In the genomic region with DNA sequence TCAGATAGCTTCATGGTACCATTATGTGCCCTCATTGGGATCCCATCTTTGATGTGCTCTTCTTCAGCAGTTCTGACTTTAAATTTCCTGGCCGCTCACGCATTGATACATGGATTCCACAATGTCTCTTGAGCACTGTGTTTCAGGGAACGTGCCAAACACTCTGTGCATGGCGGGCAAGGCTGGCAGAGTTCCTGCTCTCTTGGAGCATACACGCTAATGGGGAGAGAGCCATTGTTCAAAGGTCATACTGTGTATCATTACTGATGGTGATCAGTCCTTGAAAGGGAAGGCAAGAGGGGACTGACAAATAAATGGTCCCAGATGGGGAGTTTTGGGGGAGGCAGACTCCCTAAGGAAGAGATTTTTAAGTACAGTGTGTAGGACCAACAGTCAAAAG, we compare ENCODE assay signal across 13 cellular contexts. TPM values are rescaled to one million over a fixed set of nuclear protein-coding genes. Genes with fewer than 3 reads are reported as not detected.
DNase-seq lines count a peak whose midpoint lies in the region; ATAC-seq and TF ChIP-seq lines count a peak whose summit lies in the region.
"Had no signal": no experiment of that assay in that cellular context is flagged by ENCODE, and none has a peak within 500 bp of the region (broad histone marks: within the 10 kb centered on the region; RNA-seq: fewer than 3 reads in every experiment).

No MANE protein-coding gene starts in this region.

- no peak overlapping the region for H2BK20ac ChIP-seq in H9 (ENCODE audit: low read depth, low read length, poor library complexity, severe bottlenecking)

- no peak overlapping the region for H2BK5ac ChIP-seq in H9 (ENCODE audit: insufficient read length, low read length)

- no CpG with 5 or more reads among the region's 5 CpGs for WGBS in H9 (ENCODE audit: extremely low coverage, insufficient read length, low lambda C conversion rate)

- no peaks in the 10 kb centered on the region for H3K27me3 Mint-ChIP-seq in MCF 10A (ENCODE audit: insufficient read depth, unreplicated experiment)
- no peaks in the 10 kb centered on the region for H3K27me3 Mint-ChIP-seq in nephron progenitor cell (ENCODE audit: low read depth, poor library complexity)
- no peaks in the 10 kb centered on the region for H3K27me3 Mint-ChIP-seq in H9 (ENCODE audit: low read depth)
- H3K27me3 Mint-ChIP-seq: B cell had no signal

- no peak overlapping the region for H4K5ac ChIP-seq in H9 (ENCODE audit: insufficient read length, low read depth, low read length)

- H3K4me3 Mint-ChIP-seq in MCF 10A (ENCODE audit: unreplicated experiment) (no peak overlapping the region), nephron progenitor cell (no peak overlapping the region), H9 (no peak overlapping the region)
- H3K4me3 Mint-ChIP-seq: B cell; CD14-positive monocyte; CD8-positive, alpha-beta memory T cell had no signal

- CTCF ChIA-PET in MCF 10A (lab: Yijun Ruan, JAX) = interaction anchor here (0.6 to 1.5 kb wide), 3 partner anchors 35 to 110 kb away, joined by 3 to 4 read pairs (median 3); no protein-coding TSS in a partner anchor

- no peaks in the 10 kb centered on the region for H3K79me1 ChIP-seq in H9 (ENCODE audit: insufficient read depth, low read depth, low read length, poor library complexity, severe bottlenecking)

- H3K9ac ChIP-seq in H9 (ENCODE audit: extremely low read depth, insufficient read length, low read length) = no peak overlapping the region

- H3K9me3 Mint-ChIP-seq in MCF 10A (ENCODE audit: unreplicated experiment) (peaks cover 17% of the 10 kb centered on the region), nephron progenitor cell (peaks cover 43% of the 10 kb centered on the region), H9 (peaks cover 18 to 20% of the 10 kb centered on the region in 2 experiments)

- DNase-seq in MCF 10A (ENCODE audit: unreplicated experiment) (no peak), breast epithelium (ENCODE audit: low spot score in 2 of 2) (no peak), coronary artery (ENCODE audit: low spot score) (peak; percentile 41), nephron progenitor cell (no peak), H7 (no peak), H9 (no peak)
- DNase-seq: Caco-2; CD8-positive, alpha-beta memory T cell; DMS53; GF-D8 had no signal

- H3K23ac ChIP-seq in H9 (ENCODE audit: insufficient read length, low read depth, low read length) = no peak overlapping the region

- H3K4me2 ChIP-seq in H9 (ENCODE audit: insufficient read depth, insufficient read length, low read length) = no peak overlapping the region

- no peak overlapping the region for H4K8ac ChIP-seq in H9 (replicated peaks; ENCODE audit: insufficient read length, low read depth, low read length)

- H3K18ac ChIP-seq in H9 (ENCODE audit: insufficient read length, low read depth, low read length) = no peak overlapping the region

- H3K56ac ChIP-seq in H9 (ENCODE audit: insufficient read length, low read depth, low read length) = no peak overlapping the region

- no peak overlapping the region for H2AFZ ChIP-seq in H9 (ENCODE audit: low read length)

- POLR2A ChIA-PET in MCF 10A (lab: Yijun Ruan, JAX) = no interaction called here

- peaks cover 0 to 19% of the 10 kb centered on the region in 2 donors for H3K9me3 ChIP-seq in breast epithelium
- H3K9me3 ChIP-seq in H9 (ENCODE audit: control insufficient read depth, low read depth, low read length) = no peaks in the 10 kb centered on the region

- H4K91ac ChIP-seq in H9 (ENCODE audit: insufficient read length, low read depth, low read length) = no peak overlapping the region

- no peak overlapping the region for H3T11ph ChIP-seq in H9 (ENCODE audit: low read length)

- no peak overlapping the region for H2BK120ac ChIP-seq in H9 (ENCODE audit: low read depth, low read length, poor library complexity, severe bottlenecking)

- H2AK5ac ChIP-seq in H9 (ENCODE audit: insufficient read length, low read length) = no peak overlapping the region

- peak overlapping the region; percentile 24 for H3K27ac Mint-ChIP-seq in MCF 10A (ENCODE audit: low read depth, unreplicated experiment)
- H3K27ac Mint-ChIP-seq in nephron progenitor cell = peak overlapping the region; percentile 52
- H3K27ac Mint-ChIP-seq in H9 = no peak overlapping the region; a peak in 1 of 7 replicates
- H3K27ac Mint-ChIP-seq: B cell, CD14-positive monocyte had no signal

- H3K27me3 ChIP-seq in breast epithelium = no peaks in the 10 kb centered on the region
- H3K27me3 ChIP-seq in H7 (ENCODE audit: control insufficient read depth, insufficient read depth, low read length) = no peaks in the 10 kb centered on the region
- H3K27me3 ChIP-seq in H9 (ENCODE audit: insufficient read depth, low read length) = no peaks in the 10 kb centered on the region

- H3K4me1 Mint-ChIP-seq in MCF 10A (ENCODE audit: insufficient read depth, unreplicated experiment) = no peaks in the 10 kb centered on the region
- H3K4me1 Mint-ChIP-seq in nephron progenitor cell = peaks cover 17% of the 10 kb centered on the region
- peaks cover 7% of the 10 kb centered on the region in 2 experiments for H3K4me1 Mint-ChIP-seq in H9
- H3K4me1 Mint-ChIP-seq: B cell; CD8-positive, alpha-beta memory T cell had no signal

- H3K4me1 ChIP-seq in breast epithelium = no peaks in the 10 kb centered on the region
- no peaks in the 10 kb centered on the region for H3K4me1 ChIP-seq in H9 (ENCODE audit: insufficient read depth, low read length)

- no peaks in the 10 kb centered on the region for H3K36me3 Mint-ChIP-seq in MCF 10A (ENCODE audit: insufficient read depth, unreplicated experiment)
- H3K36me3 Mint-ChIP-seq in nephron progenitor cell (ENCODE audit: low read depth) = peaks cover 86% of the 10 kb centered on the region
- peaks cover 39 to 62% (median 52%) of the 10 kb centered on the region in 3 experiments for H3K36me3 Mint-ChIP-seq in H9 (ENCODE audit: insufficient read depth in 1 of 3, low read depth in 3 of 3)

- H3K14ac ChIP-seq in H9 (ENCODE audit: insufficient read depth, low read length) = no peak overlapping the region

- ATAC-seq in GM18505 (IDR thresholded peaks at IDR 0.05; ENCODE audit: unreplicated experiment) = no peak

- TF ChIP-seq CTCF in MCF 10A (IDR thresholded peaks at IDR 0.05; ENCODE audit: unreplicated experiment) (no peak), breast epithelium (IDR thresholded peaks at IDR 0.05) (no peak), coronary artery (IDR thresholded peaks at IDR 0.05) (no peak), nephron progenitor cell (IDR thresholded peaks at IDR 0.05) (no peak), H9 (conservative IDR thresholded peaks at IDR 0.05) (no peak)

- H3K27ac ChIP-seq in breast epithelium (no peak overlapping the region), coronary artery (no peak overlapping the region), H9 (ENCODE audit: insufficient read length, low read depth, low read length) (no peak overlapping the region)

- H3K4ac ChIP-seq in H9 (ENCODE audit: low read depth, low read length) = no peak overlapping the region

- intact Hi-C loops in MCF 10A (cut with micrococcal nuclease) = no loop called here
- intact Hi-C loops in breast epithelium (cut with DNase I; ENCODE audit: low total_unique reads) = no loop called here

- H3K79me2 ChIP-seq in H9 (ENCODE audit: insufficient read depth, low read length) = no peaks in the 10 kb centered on the region

- TF ChIP-seq POLR2A in breast epithelium (IDR thresholded peaks at IDR 0.05) (no peak), GM18505 (IDR thresholded peaks at IDR 0.05; ENCODE audit: borderline replicate concordance, extremely low read depth, insufficient read depth, insufficient read length) (no peak)

- no peaks in the 10 kb centered on the region for H3K23me2 ChIP-seq in H9 (ENCODE audit: insufficient read length, low read depth, low read length, poor library complexity, severe bottlenecking)

- no TSS peak for BruUV-seq in MCF 10A (replicated peaks; lab: Mats Ljungman, UMichigan)

- no peak overlapping the region for H2BK15ac ChIP-seq in H9 (ENCODE audit: low read depth, low read length)

- H2BK12ac ChIP-seq in H9 (ENCODE audit: insufficient read length, low read depth, low read length) = no peak overlapping the region

- H3K4me3 ChIP-seq in breast epithelium (no peak overlapping the region), coronary artery (no peak overlapping the region), H7 (ENCODE audit: insufficient read depth, low read depth, low read length) (no peak overlapping the region)

- H4K20me1 ChIP-seq in H9 (ENCODE audit: control insufficient read depth, insufficient read depth, insufficient read length) = no peaks in the 10 kb centered on the region

- H3K36me3 ChIP-seq in breast epithelium (peaks cover 6% of the 10 kb centered on the region), H7 (replicated peaks; ENCODE audit: control insufficient read depth, insufficient read depth, low read length) (peaks cover 2% of the 10 kb centered on the region)

RNA-seq across cellular contexts. Expression of a gene that starts 52.3 kb away (rescaled TPM):
- total RNA-seq in MCF 10A (2022) = not detected in 2 replicates
- under 1 TPM in 1 of 3 donors, not detected in 2; 0.66 TPM for total RNA-seq in breast epithelium
- total RNA-seq in H7 (2014; rRNA removed; shearing (Covaris generic)) = 1.6 and 1.7 TPM in 2 replicates
- 0.20 and 0.81 TPM in 2 replicates for total RNA-seq in H9 (2021)
- total RNA-seq: B cell; CD8-positive, alpha-beta memory T cell had no signal

Comparison
In these comparisons a context has a peak if more than half of its experiments do, and no peak if none do; other contexts are left out.
1. H3K27ac Mint-ChIP-seq: peak in MCF 10A (single experiment) and nephron progenitor cell (single experiment); none in H9 (0 of 3).